2 cellular contexts compared by ENCODE assay signal in the genomic region with DNA sequence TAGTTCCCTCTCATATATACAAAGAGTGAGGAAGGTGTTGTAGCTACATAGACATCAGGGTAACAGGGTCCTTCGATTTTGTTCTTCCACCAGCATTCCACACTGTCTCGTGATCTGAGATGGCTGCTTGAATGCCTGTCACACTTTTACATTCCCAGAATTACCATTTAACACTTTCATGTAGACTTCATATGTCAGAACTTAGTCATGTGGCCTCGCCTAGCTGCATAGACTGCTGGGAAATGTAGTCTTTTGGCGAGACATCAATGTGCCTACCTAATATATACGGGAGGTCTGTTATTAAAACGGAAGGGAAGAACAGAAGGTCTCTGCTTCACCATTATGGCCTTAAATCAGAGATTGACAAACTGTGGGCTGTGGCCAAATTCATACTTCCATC.
TF ChIP-seq lines count a peak whose summit lies in the region.

No MANE protein-coding gene starts in this region.

TF ChIP-seq in A549, 52 proteins besides CTCF, POLR2A, EP300 and RAD21:
- TF ChIP-seq FOSB (CRISPR knock-in tag; IDR thresholded peaks at IDR 0.05), result no peak
- peak; percentile 65; the same call in 1 of the 2 replicates for TF ChIP-seq USF2 (IDR thresholded peaks at IDR 0.05)

TF ChIP-seq in GM12878, 131 proteins besides CTCF, POLR2A, EP300 and RAD21:
- TF ChIP-seq MTA2 (IDR thresholded peaks at IDR 0.05; ENCODE audit: low read depth) (no peak), PBX3 (IDR thresholded peaks at IDR 0.05; ENCODE audit: insufficient replicate concordance, low read depth, low read length) (no peak), FOXM1 (IDR thresholded peaks at IDR 0.05; ENCODE audit: low read depth, low read length) (no peak), ETV6 (conservative IDR thresholded peaks at IDR 0.05 in 1 of 2, IDR thresholded peaks at IDR 0.05 in 1 of 2; ENCODE audit: borderline replicate concordance in 1 of 2, low read depth in 1 of 2) (no peak), ZBED1 (IDR thresholded peaks at IDR 0.05; ENCODE audit: borderline replicate concordance) (no peak), ZNF24 (IDR thresholded peaks at IDR 0.05) (no peak), SIX5 (IDR thresholded peaks at IDR 0.05; ENCODE audit: low read depth, low read length, severe bottlenecking) (peak; percentile 65), ATF3 (IDR thresholded peaks at IDR 0.05; ENCODE audit: borderline replicate concordance, extremely low read depth, low read depth, low read length) (peak; percentile 30; the same call in 1 of the 2 replicates), SMAD5 (IDR thresholded peaks at IDR 0.05; ENCODE audit: low read depth) (no peak), FOXK2 (IDR thresholded peaks at IDR 0.05) (no peak), ZSCAN29 (IDR thresholded peaks at IDR 0.05) (no peak), SMARCA5 (IDR thresholded peaks at IDR 0.05) (no peak), POU2F2 (IDR thresholded peaks at IDR 0.05; ENCODE audit: borderline replicate concordance, low read depth, low read length) (no peak), E2F4 (IDR thresholded peaks at IDR 0.05; ENCODE audit: low read depth, low read length) (no peak), HCFC1 (IDR thresholded peaks at IDR 0.05; ENCODE audit: low read length) (peak; percentile 49; the same call in 1 of the 2 replicates), CBFB (IDR thresholded peaks at IDR 0.05; ENCODE audit: low read depth) (no peak), STAT3 (IDR thresholded peaks at IDR 0.05; ENCODE audit: low read depth, low read length) (no peak), TBL1XR1 (IDR thresholded peaks at IDR 0.05; ENCODE audit: low read depth, low read length) (no peak), IRF4 (IDR thresholded peaks at IDR 0.05; ENCODE audit: low read depth, low read length) (no peak)
- TF ChIP-seq, protein P1, sequence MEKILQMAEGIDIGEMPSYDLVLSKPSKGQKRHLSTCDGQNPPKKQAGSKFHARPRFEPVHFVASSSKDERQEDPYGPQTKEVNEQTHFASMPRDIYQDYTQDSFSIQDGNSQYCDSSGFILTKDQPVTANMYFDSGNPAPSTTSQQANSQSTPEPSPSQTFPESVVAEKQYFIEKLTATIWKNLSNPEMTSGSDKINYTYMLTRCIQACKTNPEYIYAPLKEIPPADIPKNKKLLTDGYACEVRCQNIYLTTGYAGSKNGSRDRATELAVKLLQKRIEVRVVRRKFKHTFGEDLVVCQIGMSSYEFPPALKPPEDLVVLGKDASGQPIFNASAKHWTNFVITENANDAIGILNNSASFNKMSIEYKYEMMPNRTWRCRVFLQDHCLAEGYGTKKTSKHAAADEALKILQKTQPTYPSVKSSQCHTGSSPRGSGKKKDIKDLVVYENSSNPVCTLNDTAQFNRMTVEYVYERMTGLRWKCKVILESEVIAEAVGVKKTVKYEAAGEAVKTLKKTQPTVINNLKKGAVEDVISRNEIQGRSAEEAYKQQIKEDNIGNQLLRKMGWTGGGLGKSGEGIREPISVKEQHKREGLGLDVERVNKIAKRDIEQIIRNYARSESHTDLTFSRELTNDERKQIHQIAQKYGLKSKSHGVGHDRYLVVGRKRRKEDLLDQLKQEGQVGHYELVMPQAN (conservative IDR thresholded peaks at IDR 0.05), result no peak
- TF ChIP-seq, protein P2, sequence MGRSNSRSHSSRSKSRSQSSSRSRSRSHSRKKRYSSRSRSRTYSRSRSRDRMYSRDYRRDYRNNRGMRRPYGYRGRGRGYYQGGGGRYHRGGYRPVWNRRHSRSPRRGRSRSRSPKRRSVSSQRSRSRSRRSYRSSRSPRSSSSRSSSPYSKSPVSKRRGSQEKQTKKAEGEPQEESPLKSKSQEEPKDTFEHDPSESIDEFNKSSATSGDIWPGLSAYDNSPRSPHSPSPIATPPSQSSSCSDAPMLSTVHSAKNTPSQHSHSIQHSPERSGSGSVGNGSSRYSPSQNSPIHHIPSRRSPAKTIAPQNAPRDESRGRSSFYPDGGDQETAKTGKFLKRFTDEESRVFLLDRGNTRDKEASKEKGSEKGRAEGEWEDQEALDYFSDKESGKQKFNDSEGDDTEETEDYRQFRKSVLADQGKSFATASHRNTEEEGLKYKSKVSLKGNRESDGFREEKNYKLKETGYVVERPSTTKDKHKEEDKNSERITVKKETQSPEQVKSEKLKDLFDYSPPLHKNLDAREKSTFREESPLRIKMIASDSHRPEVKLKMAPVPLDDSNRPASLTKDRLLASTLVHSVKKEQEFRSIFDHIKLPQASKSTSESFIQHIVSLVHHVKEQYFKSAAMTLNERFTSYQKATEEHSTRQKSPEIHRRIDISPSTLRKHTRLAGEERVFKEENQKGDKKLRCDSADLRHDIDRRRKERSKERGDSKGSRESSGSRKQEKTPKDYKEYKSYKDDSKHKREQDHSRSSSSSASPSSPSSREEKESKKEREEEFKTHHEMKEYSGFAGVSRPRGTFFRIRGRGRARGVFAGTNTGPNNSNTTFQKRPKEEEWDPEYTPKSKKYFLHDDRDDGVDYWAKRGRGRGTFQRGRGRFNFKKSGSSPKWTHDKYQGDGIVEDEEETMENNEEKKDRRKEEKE (IDR thresholded peaks at IDR 0.05), result no peak
- TF ChIP-seq, protein P3, sequence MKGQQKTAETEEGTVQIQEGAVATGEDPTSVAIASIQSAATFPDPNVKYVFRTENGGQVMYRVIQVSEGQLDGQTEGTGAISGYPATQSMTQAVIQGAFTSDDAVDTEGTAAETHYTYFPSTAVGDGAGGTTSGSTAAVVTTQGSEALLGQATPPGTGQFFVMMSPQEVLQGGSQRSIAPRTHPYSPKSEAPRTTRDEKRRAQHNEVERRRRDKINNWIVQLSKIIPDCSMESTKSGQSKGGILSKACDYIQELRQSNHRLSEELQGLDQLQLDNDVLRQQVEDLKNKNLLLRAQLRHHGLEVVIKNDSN (IDR thresholded peaks at IDR 0.05; ENCODE audit: borderline replicate concordance, extremely low read length, insufficient read depth, low read depth, low read length), result peak; percentile 26
